ENCODE assay signal across 8 cellular contexts in the genomic region with DNA sequence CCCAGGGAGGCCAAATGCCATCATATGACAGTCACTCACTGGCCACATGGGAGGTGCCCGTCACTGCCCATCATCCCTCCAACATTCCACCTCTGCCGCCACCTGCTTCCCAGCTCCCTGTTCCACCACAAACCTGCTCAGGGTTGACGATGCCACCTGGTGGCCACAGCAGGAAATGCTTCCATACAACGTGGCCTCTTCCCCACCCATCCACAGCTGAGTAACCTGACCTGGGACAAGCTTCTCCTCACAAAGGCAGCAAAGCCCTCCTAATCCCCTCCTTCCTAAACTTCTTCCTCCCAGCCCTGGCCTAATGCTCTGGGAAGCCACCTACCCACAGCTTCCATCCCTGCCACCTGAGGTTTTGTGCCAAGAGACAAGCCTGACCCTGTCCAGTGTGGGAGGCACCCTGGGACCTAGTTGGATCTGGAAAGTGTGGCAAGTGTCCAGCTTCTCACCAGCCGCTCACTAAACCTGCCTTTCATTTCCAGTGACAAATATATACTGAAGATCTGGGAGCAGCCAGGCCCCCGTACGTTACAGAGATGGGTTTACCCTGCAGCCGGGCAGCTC. TPM values are rescaled to one million over a fixed set of nuclear protein-coding genes. Genes with fewer than 3 reads are reported as not detected.
DNase-seq lines count a peak whose midpoint lies in the region; ATAC-seq, FAIRE-seq and TF ChIP-seq lines count a peak whose summit lies in the region.

No MANE protein-coding gene starts in this region.

- H3K36me3 Mint-ChIP-seq in activated naive CD4-positive, alpha-beta T cell treated with anti-CD3 and anti-CD28 coated beads, Interleukin-2, amount 50 U/mL, for 24 hours, result peaks cover 3% of the 10 kb centered on the region

- H3K36me3 ChIP-seq in kidney epithelial cell (ENCODE audit: control insufficient read depth, insufficient read depth, low read length), result no peaks in the 10 kb centered on the region

- peak overlapping the region; percentile 88 for H3K27ac Mint-ChIP-seq in activated naive CD4-positive, alpha-beta T cell treated with anti-CD3 and anti-CD28 coated beads, Interleukin-2, amount 50 U/mL, for 24 hours

- H3K27me3 ChIP-seq in kidney epithelial cell (ENCODE audit: control insufficient read depth, insufficient read depth, low read length), result peaks cover 30% of the 10 kb centered on the region

- H3K4me3 ChIP-seq in kidney epithelial cell (ENCODE audit: low read depth, low read length), result no peak overlapping the region

- no peak overlapping the region for H3K4me3 Mint-ChIP-seq in activated naive CD4-positive, alpha-beta T cell treated with anti-CD3 and anti-CD28 coated beads, Interleukin-2, amount 50 U/mL, for 24 hours

- peak; percentile 66 for FAIRE-seq in HTR-8/SVneo (lab: Jason Lieb, UNC)

- ATAC-seq in GM18520 (IDR thresholded peaks at IDR 0.05; ENCODE audit: unreplicated experiment), result no peak
- no peak for ATAC-seq in activated CD4-positive, CD25-positive, alpha-beta regulatory T cell treated with anti-CD3 and anti-CD28 coated beads, Interleukin-2, amount 50 U/mL, for 24 hours

- no peaks in the 10 kb centered on the region for H3K9me3 Mint-ChIP-seq in activated naive CD4-positive, alpha-beta T cell treated with anti-CD3 and anti-CD28 coated beads, Interleukin-2, amount 50 U/mL, for 24 hours

- DNase-seq in NCI-H1105 (lab: John Stamatoyannopoulos, UW), result peak; percentile 16
- DNase-seq in NCI-H1105 treated with DMSO at 0.1 percent for 48 hours (lab: John Stamatoyannopoulos, UW), result no peak
- DNase-seq in HTR-8/SVneo (ENCODE audit: insufficient read length, low spot score), result peak; percentile 35
- no peak for DNase-seq in kidney epithelial cell (ENCODE audit: low read depth)
- DNase-seq in central memory CD4-positive, alpha-beta T cell, result no peak

- TF ChIP-seq CTCF in kidney epithelial cell (IDR thresholded peaks at IDR 0.05; ENCODE audit: insufficient read depth, low read length, poor library complexity, severe bottlenecking), result peak; percentile 62

- H3K4me1 Mint-ChIP-seq in activated naive CD4-positive, alpha-beta T cell treated with anti-CD3 and anti-CD28 coated beads, Interleukin-2, amount 50 U/mL, for 24 hours, result no peaks in the 10 kb centered on the region

- peaks cover 4% of the 10 kb centered on the region for H3K27me3 Mint-ChIP-seq in activated naive CD4-positive, alpha-beta T cell treated with anti-CD3 and anti-CD28 coated beads, Interleukin-2, amount 50 U/mL, for 24 hours

RNA-seq across cellular contexts. Expression of a gene that starts 4.3 kb away (rescaled TPM):
- 0.75 TPM in 1 of 2 replicates, not detected in the other for total RNA-seq in kidney epithelial cell

Comparison
In these comparisons a context has a peak if more than half of its experiments do, and no peak if none do; other contexts are left out.
1. DNase-seq: peak in NCI-H1105 (single experiment) and HTR-8/SVneo (single experiment); none in NCI-H1105 treated with DMSO at 0.1 percent for 48 hours (single experiment), kidney epithelial cell (single experiment) and central memory CD4-positive, alpha-beta T cell (single experiment).